Comparison of ENCODE assay signal across 28 cellular contexts in the genomic region with DNA sequence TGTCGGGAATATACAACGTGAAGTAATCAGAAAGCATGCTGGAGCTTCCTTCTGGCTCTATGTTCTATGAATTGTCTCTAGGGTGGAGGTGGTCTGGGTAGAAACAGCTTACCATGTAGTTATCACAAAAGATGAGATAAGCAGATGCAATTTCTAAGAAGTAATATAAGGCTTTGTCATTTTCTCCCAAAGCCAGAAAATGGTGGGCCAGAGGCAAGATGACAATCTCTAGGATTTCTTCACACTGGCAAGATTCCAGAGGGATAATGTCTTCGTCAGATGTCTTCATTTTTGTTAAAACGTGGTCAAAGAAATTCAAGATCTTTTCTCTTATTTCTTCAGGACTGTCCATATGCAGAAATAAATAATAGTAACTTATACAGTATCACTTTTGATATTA.
"Had no signal": no experiment of that assay in that cellular context is flagged by ENCODE, and none has a peak within 500 bp of the region (broad histone marks: within the 10 kb centered on the region; RNA-seq: fewer than 3 reads in every experiment).

No MANE protein-coding gene starts in this region.

- H3K4me1 Mint-ChIP-seq: natural killer cell; nephron; neural progenitor cell; stimulated activated effector memory CD8-positive, alpha-beta T cell treated with anti-CD3 and anti-CD28 coated beads, Interleukin-12 subunit alpha, Interleukin-12 subunit beta, amount 100 ng/mL, for 72 hours; stimulated activated naive B cell treated with anti-CD40 and anti-IgM and Interleukin-4, amounts not matched to agents 10 μg/mL and 1 μg/mL and 100 μg/mL, for 72 hours had no signal

- H3K9me3 ChIP-seq: ovary, psoas muscle, right lobe of liver, sigmoid colon, stomach, thoracic aorta, thyroid gland, tibial nerve, upper lobe of right lung, uterus had no signal

- H3K4me1 ChIP-seq: neural progenitor cell, parathyroid adenoma, psoas muscle, right lobe of liver, sigmoid colon, stomach, thyroid gland, tibial nerve, upper lobe of right lung, uterus had no signal

- H2AFZ ChIP-seq: neural progenitor cell, parathyroid adenoma had no signal

- H3K27ac Mint-ChIP-seq: natural killer cell; nephron; neural progenitor cell; progenitor cell of endocrine pancreas; stimulated activated effector memory CD8-positive, alpha-beta T cell treated with anti-CD3 and anti-CD28 coated beads, Interleukin-12 subunit alpha, Interleukin-12 subunit beta, amount 100 ng/mL, for 72 hours; stimulated activated naive B cell treated with anti-CD40 and anti-IgM and Interleukin-4, amounts not matched to agents 10 μg/mL and 1 μg/mL and 100 μg/mL, for 72 hours; stimulated activated naive CD8-positive, alpha-beta T cell treated with anti-CD3 and anti-CD28 coated beads, Interleukin-15, Interleukin-2, amounts not matched to agents 100 ng/mL and 50 ng/mL, for 24 hours; type B pancreatic cell had no signal

- H3K9me3 Mint-ChIP-seq: natural killer cell; nephron; neural progenitor cell; stimulated activated effector memory CD8-positive, alpha-beta T cell treated with anti-CD3 and anti-CD28 coated beads, Interleukin-12 subunit alpha, Interleukin-12 subunit beta, amount 100 ng/mL, for 72 hours; stimulated activated naive B cell treated with anti-CD40 and anti-IgM and Interleukin-4, amounts not matched to agents 10 μg/mL and 1 μg/mL and 100 μg/mL, for 72 hours; stimulated activated naive CD8-positive, alpha-beta T cell treated with anti-CD3 and anti-CD28 coated beads, Interleukin-15, Interleukin-2, amounts not matched to agents 100 ng/mL and 50 ng/mL, for 24 hours; type B pancreatic cell had no signal

- H3K9ac ChIP-seq: neural progenitor cell, parathyroid adenoma had no signal

- H3K27me3 ChIP-seq: neural progenitor cell, ovary, right lobe of liver, sigmoid colon, stomach, thyroid gland, tibial nerve, uterus had no signal

- H3K4me3 Mint-ChIP-seq: natural killer cell; nephron; neural progenitor cell; stimulated activated effector memory CD8-positive, alpha-beta T cell treated with anti-CD3 and anti-CD28 coated beads, Interleukin-12 subunit alpha, Interleukin-12 subunit beta, amount 100 ng/mL, for 72 hours; stimulated activated naive B cell treated with anti-CD40 and anti-IgM and Interleukin-4, amounts not matched to agents 10 μg/mL and 1 μg/mL and 100 μg/mL, for 72 hours; stimulated activated naive CD8-positive, alpha-beta T cell treated with anti-CD3 and anti-CD28 coated beads, Interleukin-15, Interleukin-2, amounts not matched to agents 100 ng/mL and 50 ng/mL, for 24 hours; type B pancreatic cell had no signal

- H3K4me2 ChIP-seq: neural progenitor cell had no signal

- DNase-seq: natural killer cell; occipital lobe; ovary; posterior cingulate gyrus; psoas muscle; right cardiac atrium; right lobe of liver; sigmoid colon; small intestine; stimulated activated CD4-positive, alpha-beta T cell treated with anti-CD3 and anti-CD28 coated beads, Interleukin-15, amount 100 ng/mL, for 24 hours; stimulated activated CD4-positive, alpha-beta T cell treated with anti-CD3 and anti-CD28 coated beads, Interleukin-2, amount 100 ng/mL, for 24 hours; stimulated activated CD4-positive, alpha-beta T cell treated with anti-CD3 and anti-CD28 coated beads, Interleukin-2, amount 100 ng/mL, for 48 hours; stimulated activated CD4-positive, alpha-beta T cell treated with anti-CD3 and anti-CD28 coated beads, Interleukin-4, amount 100 ng/mL, for 24 hours; stimulated activated naive B cell treated with anti-CD40 and anti-IgM and Interleukin-4, amounts not matched to agents 10 μg/mL and 1 μg/mL and 100 μg/mL, for 72 hours; stimulated activated naive CD4-positive, alpha-beta T cell treated with Interleukin-2 at 50 U/mL for 16 hours; stomach; thyroid gland; upper lobe of right lung; uterus had no signal

- ATAC-seq: natural killer cell; psoas muscle; right cardiac atrium; right lobe of liver; stimulated activated effector memory CD8-positive, alpha-beta T cell treated with anti-CD3 and anti-CD28 coated beads, Interleukin-12 subunit alpha, Interleukin-12 subunit beta, amount 100 ng/mL, for 72 hours; stimulated activated naive B cell treated with anti-CD40 and anti-IgM and Interleukin-4, amounts not matched to agents 10 μg/mL and 1 μg/mL and 100 μg/mL, for 72 hours; upper lobe of right lung had no signal

- FAIRE-seq: small intestine had no signal

- H3K4me3 ChIP-seq: neural progenitor cell, ovary, psoas muscle, right lobe of liver, sigmoid colon, stomach, thoracic aorta, thyroid gland, tibial nerve, upper lobe of right lung, uterus had no signal

- H3K27ac ChIP-seq: neural progenitor cell, ovary, parathyroid adenoma, psoas muscle, right lobe of liver, sigmoid colon, stomach, thoracic aorta, thyroid gland, tibial nerve, upper lobe of right lung, uterus had no signal

- H3K36me3 Mint-ChIP-seq: natural killer cell; neural progenitor cell; stimulated activated effector memory CD8-positive, alpha-beta T cell treated with anti-CD3 and anti-CD28 coated beads, Interleukin-12 subunit alpha, Interleukin-12 subunit beta, amount 100 ng/mL, for 72 hours; stimulated activated naive B cell treated with anti-CD40 and anti-IgM and Interleukin-4, amounts not matched to agents 10 μg/mL and 1 μg/mL and 100 μg/mL, for 72 hours; type B pancreatic cell had no signal

- H3K36me3 ChIP-seq: neural progenitor cell, ovary, right lobe of liver, sigmoid colon, stomach, thoracic aorta, thyroid gland, tibial nerve, upper lobe of right lung, uterus had no signal

- H3K79me2 ChIP-seq: parathyroid adenoma had no signal

- H3K27me3 Mint-ChIP-seq: progenitor cell of endocrine pancreas; stimulated activated naive B cell treated with anti-CD40 and anti-IgM and Interleukin-4, amounts not matched to agents 10 μg/mL and 1 μg/mL and 100 μg/mL, for 72 hours; type B pancreatic cell had no signal
